In genomic region chr22:26589845-26590524, GRCh38 we compare ENCODE assay signal across 1 cellular context.
TF ChIP-seq lines count a peak whose summit lies in the region.

Gene TPST2 (minus strand): TSS chr22:26590132. CDS start chr22:26541630, 48,502 bp downstream.

TF ChIP-seq in HEK293, 187 proteins besides CTCF, POLR2A, EP300 and RAD21 (continued from another document):
- TF ChIP-seq, protein P1, sequence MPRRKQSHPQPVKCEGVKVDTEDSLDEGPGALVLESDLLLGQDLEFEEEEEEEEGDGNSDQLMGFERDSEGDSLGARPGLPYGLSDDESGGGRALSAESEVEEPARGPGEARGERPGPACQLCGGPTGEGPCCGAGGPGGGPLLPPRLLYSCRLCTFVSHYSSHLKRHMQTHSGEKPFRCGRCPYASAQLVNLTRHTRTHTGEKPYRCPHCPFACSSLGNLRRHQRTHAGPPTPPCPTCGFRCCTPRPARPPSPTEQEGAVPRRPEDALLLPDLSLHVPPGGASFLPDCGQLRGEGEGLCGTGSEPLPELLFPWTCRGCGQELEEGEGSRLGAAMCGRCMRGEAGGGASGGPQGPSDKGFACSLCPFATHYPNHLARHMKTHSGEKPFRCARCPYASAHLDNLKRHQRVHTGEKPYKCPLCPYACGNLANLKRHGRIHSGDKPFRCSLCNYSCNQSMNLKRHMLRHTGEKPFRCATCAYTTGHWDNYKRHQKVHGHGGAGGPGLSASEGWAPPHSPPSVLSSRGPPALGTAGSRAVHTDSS (tag by site-specific recombination; IDR thresholded peaks at IDR 0.05) = no peak
- TF ChIP-seq KLF16 (tag by site-specific recombination; IDR thresholded peaks at IDR 0.05) (no peak), OSR2 (tag by site-specific recombination; IDR thresholded peaks at IDR 0.05) (no peak), ZNF791 (tag by site-specific recombination; IDR thresholded peaks at IDR 0.05) (no peak), ZFHX2 (tag by site-specific recombination; conservative IDR thresholded peaks at IDR 0.05) (no peak), SP7 (tag by site-specific recombination; IDR thresholded peaks at IDR 0.05) (0 out of 2 replicates have a peak, but pooled peaks have one; percentile 19), BCL11A (tag by site-specific recombination; IDR thresholded peaks at IDR 0.05; ENCODE audit: low read depth) (no peak), ZIC2 (tag by site-specific recombination; IDR thresholded peaks at IDR 0.05) (peak; percentile 53; the same call in 1 of the 2 replicates), ZNF423 (tag by site-specific recombination; IDR thresholded peaks at IDR 0.05) (no peak)
- TF ChIP-seq, protein P2, sequence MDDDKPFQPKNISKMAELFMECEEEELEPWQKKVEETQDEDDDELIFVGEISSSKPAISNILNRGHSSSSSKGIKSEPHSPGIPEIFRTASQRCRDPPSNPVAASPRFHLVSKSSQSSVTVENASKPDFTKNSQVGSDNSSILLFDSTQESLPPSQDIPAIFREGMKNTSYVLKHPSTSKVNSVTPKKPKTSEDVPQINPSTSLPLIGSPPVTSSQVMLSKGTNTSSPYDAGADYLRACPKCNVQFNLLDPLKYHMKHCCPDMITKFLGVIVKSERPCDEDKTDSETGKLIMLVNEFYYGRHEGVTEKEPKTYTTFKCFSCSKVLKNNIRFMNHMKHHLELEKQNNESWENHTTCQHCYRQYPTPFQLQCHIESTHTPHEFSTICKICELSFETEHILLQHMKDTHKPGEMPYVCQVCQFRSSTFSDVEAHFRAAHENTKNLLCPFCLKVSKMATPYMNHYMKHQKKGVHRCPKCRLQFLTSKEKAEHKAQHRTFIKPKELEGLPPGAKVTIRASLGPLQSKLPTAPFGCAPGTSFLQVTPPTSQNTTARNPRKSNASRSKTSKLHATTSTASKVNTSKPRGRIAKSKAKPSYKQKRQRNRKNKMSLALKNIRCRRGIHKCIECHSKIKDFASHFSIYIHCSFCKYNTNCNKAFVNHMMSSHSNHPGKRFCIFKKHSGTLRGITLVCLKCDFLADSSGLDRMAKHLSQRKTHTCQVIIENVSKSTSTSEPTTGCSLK (tag by site-specific recombination; IDR thresholded peaks at IDR 0.05) = no peak
TF ChIP-seq in HEK293: peak in this region for 17.
